ENCODE assay signal across 2 cellular contexts in genomic region chr1:6412896-6413295, GRCh38.
TF ChIP-seq lines count a peak whose summit lies in the region.

No MANE protein-coding gene starts in this region.

TF ChIP-seq in SK-N-SH treated with all-trans-retinoic acid at 6 μM for 48 hours, 23 proteins besides CTCF, POLR2A, EP300 and RAD21 (continued from another document):
- no peak for TF ChIP-seq CSRNP3 (CRISPR knock-in tag; IDR thresholded peaks at IDR 0.05)
- no peak for TF ChIP-seq CREB5 (CRISPR knock-in tag; IDR thresholded peaks at IDR 0.05; ENCODE audit: low read depth)
- no peak for TF ChIP-seq BACH2 (CRISPR knock-in tag; IDR thresholded peaks at IDR 0.05; ENCODE audit: borderline replicate concordance)
- no peak for TF ChIP-seq RARB (CRISPR knock-in tag; IDR thresholded peaks at IDR 0.05)
- no peak for TF ChIP-seq ZFP30 (CRISPR knock-in tag; IDR thresholded peaks at IDR 0.05)

TF ChIP-seq in SK-N-SH, 30 proteins besides CTCF, POLR2A, EP300 and RAD21 (continued from another document):
- TF ChIP-seq IRF3 (IDR thresholded peaks at IDR 0.05; ENCODE audit: low read depth, low read length) (no peak), RXRA (IDR thresholded peaks at IDR 0.05; ENCODE audit: borderline replicate concordance, low read depth) (no peak), MAX (IDR thresholded peaks at IDR 0.05; ENCODE audit: low read depth) (no peak), GATA2 (CRISPR knock-in tag; IDR thresholded peaks at IDR 0.05) (no peak), TAF1 (IDR thresholded peaks at IDR 0.05; ENCODE audit: borderline replicate concordance, low read depth, low read length) (no peak), USF1 (IDR thresholded peaks at IDR 0.05; ENCODE audit: borderline replicate concordance, low read depth) (no peak), FOXM1 (IDR thresholded peaks at IDR 0.05; ENCODE audit: low read depth) (no peak), USF2 (IDR thresholded peaks at IDR 0.05; ENCODE audit: borderline replicate concordance, low read depth, low read length) (no peak), CHD2 (IDR thresholded peaks at IDR 0.05; ENCODE audit: low read length, partially characterized antibody) (no peak), EZH2phosphoT487 (IDR thresholded peaks at IDR 0.05; ENCODE audit: borderline replicate concordance, low read depth) (no peak), FOSL2 (IDR thresholded peaks at IDR 0.05; ENCODE audit: borderline replicate concordance, low read depth) (no peak), ELF1 (IDR thresholded peaks at IDR 0.05) (no peak), FOXJ3 (CRISPR knock-in tag; IDR thresholded peaks at IDR 0.05) (no peak), NFIC (IDR thresholded peaks at IDR 0.05; ENCODE audit: borderline replicate concordance) (no peak)
